8 cellular contexts compared by ENCODE assay signal in the genomic region with DNA sequence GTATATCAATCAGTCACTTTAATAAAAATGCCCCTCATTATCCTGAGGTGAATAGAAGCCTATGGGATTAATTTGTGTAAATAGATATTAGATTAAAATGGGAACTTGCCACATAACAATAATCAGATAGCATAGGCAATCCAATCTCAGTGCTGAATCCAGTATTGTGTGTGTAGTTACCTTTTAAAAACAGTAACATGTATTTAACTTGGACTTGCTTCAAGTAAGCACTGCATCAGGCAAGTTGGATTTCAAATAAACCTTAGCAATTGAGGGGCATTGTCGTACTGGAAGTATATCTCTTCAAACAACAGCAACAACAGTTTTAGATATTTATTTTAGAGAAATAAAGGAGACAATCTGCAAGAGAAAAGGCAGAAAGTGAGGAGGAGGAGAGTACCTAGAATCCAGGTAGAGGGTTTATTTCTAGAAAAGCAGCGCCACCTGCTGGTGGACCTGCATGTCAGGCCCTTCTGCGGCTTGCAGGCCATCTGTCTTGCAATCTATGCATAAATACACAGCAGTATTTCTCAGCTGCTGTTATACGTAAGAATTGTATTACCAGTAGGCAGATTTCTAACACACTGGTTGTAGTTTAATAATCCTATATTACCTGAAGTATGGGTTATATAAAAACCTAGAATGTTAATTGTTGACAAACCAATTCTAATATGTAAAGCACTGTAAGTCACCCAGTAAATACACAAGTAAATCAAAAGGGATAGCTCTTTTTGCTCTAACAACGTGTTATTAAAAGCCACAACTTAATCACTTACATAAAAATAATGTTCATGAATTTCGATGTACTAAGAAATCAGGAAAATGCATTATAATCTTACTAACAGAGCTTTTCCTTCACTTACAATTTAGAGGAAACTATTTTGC.
DNase-seq lines count a peak whose midpoint lies in the region; FAIRE-seq and TF ChIP-seq lines count a peak whose summit lies in the region.

No MANE protein-coding gene starts in this region.

- peak overlapping the region in 1 of 2 experiments; percentile 90; a peak in 2 of 4 replicates for H3K27ac ChIP-seq in SK-N-SH (ENCODE audit: low read depth in 2 of 2, low read length in 1 of 2)
- H3K27ac ChIP-seq in prostate gland, result no peak overlapping the region
- no peak overlapping the region for H3K27ac ChIP-seq in vagina

- H2AFZ ChIP-seq in SK-N-SH (ENCODE audit: low read depth), result no peak overlapping the region

- TF ChIP-seq POLR2A in prostate gland (IDR thresholded peaks at IDR 0.05) (no peak), vagina (IDR thresholded peaks at IDR 0.05) (no peak)

- no peaks in the 10 kb centered on the region for H3F3A ChIP-seq in SK-N-SH (replicated peaks; ENCODE audit: insufficient read depth)

- H3K27ac Mint-ChIP-seq in activated naive CD8-positive, alpha-beta T cell treated with anti-CD3 and anti-CD28 coated beads for 36 hours, result no peak overlapping the region

- no peaks in the 10 kb centered on the region for H3K4me1 Mint-ChIP-seq in activated naive CD8-positive, alpha-beta T cell treated with anti-CD3 and anti-CD28 coated beads for 36 hours

- POLR2A ChIA-PET in SK-N-SH (lab: Yijun Ruan, JAX), result interaction anchor here (1.2 kb wide), 1 partner anchor 14 kb away, joined by 5 read pairs; no protein-coding TSS in a partner anchor

- H3K4me1 ChIP-seq in SK-N-SH (ENCODE audit: control insufficient read depth in 1 of 2, insufficient read depth in 2 of 2, low read depth in 1 of 2, low read length in 1 of 2) (peaks cover 0 to 21% of the 10 kb centered on the region in 2 experiments; a peak in 2 of 4 replicates), prostate gland (replicated peaks) (no peaks in the 10 kb centered on the region), vagina (no peaks in the 10 kb centered on the region)

- no peaks in the 10 kb centered on the region for H3K9me2 ChIP-seq in SK-N-SH

- H3K36me3 ChIP-seq in SK-N-SH (replicated peaks in 1 of 2; ENCODE audit: control insufficient read depth in 1 of 2, insufficient read depth in 2 of 2, low read length in 1 of 2), result peaks cover 0 to 4% of the 10 kb centered on the region in 2 experiments
- no peaks in the 10 kb centered on the region for H3K36me3 ChIP-seq in prostate gland
- no peaks in the 10 kb centered on the region for H3K36me3 ChIP-seq in vagina

- no peaks in the 10 kb centered on the region for H3K27me3 ChIP-seq in SK-N-SH (ENCODE audit: insufficient read depth)
- no peaks in the 10 kb centered on the region for H3K27me3 ChIP-seq in prostate gland (replicated peaks; ENCODE audit: insufficient read depth)
- H3K27me3 ChIP-seq in vagina, result no peaks in the 10 kb centered on the region

- peak; percentile 99 for TF ChIP-seq CTCF in SK-N-SH (IDR thresholded peaks at IDR 0.05)
- peak; percentile 73 to 95 (median 78) for TF ChIP-seq CTCF in prostate gland (IDR thresholded peaks at IDR 0.05)
- peak; percentile 78 to 92 (median 79) for TF ChIP-seq CTCF in vagina (IDR thresholded peaks at IDR 0.05)

- DNase-seq in HCEC 1CT (peak; percentile 62), MV-4-11 (lab: John Stamatoyannopoulos, UW) (peak; percentile 41), SK-N-SH (peak; percentile 57), cardiac septum (ENCODE audit: low spot score) (peak; percentile 78), prostate gland (ENCODE audit: low spot score) (peak; percentile 66), vagina (ENCODE audit: extremely low spot score in 2 of 2) (no peak)
- DNase-seq in activated naive CD8-positive, alpha-beta T cell treated with anti-CD3 and anti-CD28 coated beads for 36 hours, result peak; percentile 57

- WGBS in SK-N-SH (ENCODE audit: low lambda C conversion rate), result 19% methylated on average over 6 of the region's 6 CpGs
- WGBS in prostate gland, result 13% methylated on average over 6 of the region's 6 CpGs

- H3K79me2 ChIP-seq in SK-N-SH (ENCODE audit: insufficient read depth), result no peaks in the 10 kb centered on the region

- H3K36me3 Mint-ChIP-seq in activated naive CD8-positive, alpha-beta T cell treated with anti-CD3 and anti-CD28 coated beads for 36 hours, result no peaks in the 10 kb centered on the region

- no peak overlapping the region for H3K4me2 ChIP-seq in SK-N-SH

- H3K9ac ChIP-seq in SK-N-SH, result no peak overlapping the region

- peak overlapping the region in 1 of 2 experiments; percentile 17; a peak in 1 of 4 replicates for H3K4me3 ChIP-seq in SK-N-SH (ENCODE audit: low read depth in 2 of 2, low read length in 1 of 2)
- no peak overlapping the region for H3K4me3 ChIP-seq in prostate gland
- H3K4me3 ChIP-seq in vagina, result no peak overlapping the region

- no peaks in the 10 kb centered on the region for H3K27me3 Mint-ChIP-seq in activated naive CD8-positive, alpha-beta T cell treated with anti-CD3 and anti-CD28 coated beads for 36 hours

- peak; percentile 6 for FAIRE-seq in G401.6 (lab: Jason Lieb, UNC)

- peak in 1 of 2 experiments; percentile 44; a peak in 1 of 4 replicates for TF ChIP-seq EP300 in SK-N-SH (IDR thresholded peaks at IDR 0.05; ENCODE audit: borderline replicate concordance in 1 of 2, low read depth in 1 of 2, low read length in 1 of 2)

- H3K9me3 ChIP-seq in SK-N-SH (no peaks in the 10 kb centered on the region), prostate gland (no peaks in the 10 kb centered on the region), vagina (no peaks in the 10 kb centered on the region)

- CTCF ChIA-PET in SK-N-SH (lab: Yijun Ruan, JAX), result interaction anchor here (0.6 to 3.6 kb wide), 53 partner anchors 9 to 1751 kb away, joined by 3 to 49 read pairs (median 4); a partner anchor contains a TSS

- no peak overlapping the region for H3K4me3 Mint-ChIP-seq in activated naive CD8-positive, alpha-beta T cell treated with anti-CD3 and anti-CD28 coated beads for 36 hours

- no peaks in the 10 kb centered on the region for H3K9me3 Mint-ChIP-seq in activated naive CD8-positive, alpha-beta T cell treated with anti-CD3 and anti-CD28 coated beads for 36 hours

- intact Hi-C loops in cardiac septum (cut with DNase I), result loop anchor here (10.0 kb wide), 2 partner anchors 440 to 680 kb away; no protein-coding TSS in a partner anchor
- intact Hi-C loops in prostate gland (cut with DNase I), result loop anchor here (10.0 kb wide), 3 partner anchors 430 to 1580 kb away; a partner anchor contains a TSS
- intact Hi-C loops in vagina (cut with DNase I), result no loop called here

- no peaks in the 10 kb centered on the region for H4K20me1 ChIP-seq in SK-N-SH (ENCODE audit: insufficient read depth)

- TF ChIP-seq RAD21 in SK-N-SH (IDR thresholded peaks at IDR 0.05; ENCODE audit: low read length), result peak; percentile 95

TF ChIP-seq in SK-N-SH, 30 proteins besides CTCF, POLR2A, EP300 and RAD21:
- TF ChIP-seq GATA2 (CRISPR knock-in tag; IDR thresholded peaks at IDR 0.05), result peak; percentile 57
- TF ChIP-seq MXI1 (IDR thresholded peaks at IDR 0.05; ENCODE audit: low read depth, low read length), result peak; percentile 61; the same call in 1 of the 2 replicates
- peak; percentile 26; the same call in 1 of the 2 replicates for TF ChIP-seq RCOR1 (IDR thresholded peaks at IDR 0.05; ENCODE audit: low read length)
- TF ChIP-seq NRF1 (IDR thresholded peaks at IDR 0.05; ENCODE audit: low read depth, low read length), result no peak
- TF ChIP-seq SMC3 (IDR thresholded peaks at IDR 0.05; ENCODE audit: low read depth, low read length), result peak; percentile 77
- TF ChIP-seq CHD2 (IDR thresholded peaks at IDR 0.05; ENCODE audit: low read length, partially characterized antibody), result peak; percentile 23
TF ChIP-seq in SK-N-SH: peak in this region for 5.

Comparison
In these comparisons a context has a peak if more than half of its experiments do, and no peak if none do; other contexts are left out.
1. DNase-seq: peak in HCEC 1CT (single experiment), MV-4-11 (single experiment), SK-N-SH (single experiment), activated naive CD8-positive, alpha-beta T cell treated with anti-CD3 and anti-CD28 coated beads for 36 hours (single experiment), cardiac septum (single experiment) and prostate gland (single experiment); none in vagina (0 of 2).
2. Peak in every context shown above with its lines, with median percentiles within 50 percentile points of each other: CTCF ChIP-seq.